Comparison of ENCODE assay signal across 1 cellular context in genomic region chr5:40755093-40755406, GRCh38.
TF ChIP-seq lines count a peak whose summit lies in the region.

No MANE protein-coding gene starts in this region.

TF ChIP-seq in H1, 55 proteins besides CTCF, POLR2A, EP300 and RAD21:
- TF ChIP-seq, protein P1, sequence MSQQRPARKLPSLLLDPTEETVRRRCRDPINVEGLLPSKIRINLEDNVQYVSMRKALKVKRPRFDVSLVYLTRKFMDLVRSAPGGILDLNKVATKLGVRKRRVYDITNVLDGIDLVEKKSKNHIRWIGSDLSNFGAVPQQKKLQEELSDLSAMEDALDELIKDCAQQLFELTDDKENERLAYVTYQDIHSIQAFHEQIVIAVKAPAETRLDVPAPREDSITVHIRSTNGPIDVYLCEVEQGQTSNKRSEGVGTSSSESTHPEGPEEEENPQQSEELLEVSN (IDR thresholded peaks at IDR 0.05) = no peak
- TF ChIP-seq YY1 (IDR thresholded peaks at IDR 0.05; ENCODE audit: low read depth, low read length) (no peak), BRCA1 (IDR thresholded peaks at IDR 0.05; ENCODE audit: low read depth, low read length) (no peak), RNF2 (IDR thresholded peaks at IDR 0.05; ENCODE audit: borderline replicate concordance, low read depth, low read length, missing control alignments, poor library complexity, severe bottlenecking) (no peak), KDM4A (IDR thresholded peaks at IDR 0.05; ENCODE audit: low read depth, low read length, severe bottlenecking) (no peak), MAFK (IDR thresholded peaks at IDR 0.05; ENCODE audit: low read depth, low read length) (no peak), TAF1 (IDR thresholded peaks at IDR 0.05; ENCODE audit: low read depth, low read length) (no peak), TCF12 (IDR thresholded peaks at IDR 0.05; ENCODE audit: low read depth, low read length) (no peak), PHF8 (conservative IDR thresholded peaks at IDR 0.05; ENCODE audit: low read depth, low read length) (no peak), SIN3A (conservative IDR thresholded peaks at IDR 0.05 in 1 of 2, IDR thresholded peaks at IDR 0.05 in 1 of 2; ENCODE audit: low read depth in 1 of 2, low read length in 2 of 2) (no peak), CHD2 (IDR thresholded peaks at IDR 0.05; ENCODE audit: low read length) (no peak), CEBPB (IDR thresholded peaks at IDR 0.05; ENCODE audit: low read depth, low read length) (no peak), NANOG (IDR thresholded peaks at IDR 0.05; ENCODE audit: insufficient read depth, low read depth, low read length, poor library complexity, severe bottlenecking) (no peak), MAX (IDR thresholded peaks at IDR 0.05) (no peak)
- TF ChIP-seq, protein P2, sequence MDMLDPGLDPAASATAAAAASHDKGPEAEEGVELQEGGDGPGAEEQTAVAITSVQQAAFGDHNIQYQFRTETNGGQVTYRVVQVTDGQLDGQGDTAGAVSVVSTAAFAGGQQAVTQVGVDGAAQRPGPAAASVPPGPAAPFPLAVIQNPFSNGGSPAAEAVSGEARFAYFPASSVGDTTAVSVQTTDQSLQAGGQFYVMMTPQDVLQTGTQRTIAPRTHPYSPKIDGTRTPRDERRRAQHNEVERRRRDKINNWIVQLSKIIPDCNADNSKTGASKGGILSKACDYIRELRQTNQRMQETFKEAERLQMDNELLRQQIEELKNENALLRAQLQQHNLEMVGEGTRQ (IDR thresholded peaks at IDR 0.05; ENCODE audit: low read length) = no peak
